ENCODE assay signal across 21 cellular contexts in the genomic region with DNA sequence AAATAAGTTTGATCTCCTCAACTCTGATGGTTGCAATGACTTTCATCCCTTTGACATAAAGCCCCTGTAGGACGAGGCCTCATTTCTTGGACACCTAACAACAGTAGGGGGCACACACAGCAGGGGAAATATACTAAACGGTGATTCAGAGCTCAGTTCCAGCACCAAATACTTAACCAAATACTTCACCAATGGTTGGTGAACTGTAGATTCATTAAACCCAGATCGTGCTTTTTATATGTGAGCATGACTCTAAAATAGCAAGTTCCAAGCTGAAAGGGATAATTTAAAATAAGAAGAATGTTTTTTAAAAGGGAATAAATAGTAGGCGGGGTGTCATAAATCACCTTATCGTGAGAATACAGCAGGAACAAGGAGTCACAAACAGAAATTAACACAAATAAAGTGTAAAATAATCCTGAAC. TPM values are rescaled to one million over a fixed set of nuclear protein-coding genes. Genes with fewer than 3 reads are reported as not detected.
DNase-seq lines count a peak whose midpoint lies in the region; ATAC-seq, FAIRE-seq and TF ChIP-seq lines count a peak whose summit lies in the region.
"Had no signal": no experiment of that assay in that cellular context is flagged by ENCODE, and none has a peak within 500 bp of the region (broad histone marks: within the 10 kb centered on the region; RNA-seq: fewer than 3 reads in every experiment).

No MANE protein-coding gene starts in this region.

- H3K9ac ChIP-seq in endodermal cell (ENCODE audit: extremely low read depth, low read length, poor library complexity, severe bottlenecking), result no peak overlapping the region

- no peaks in the 10 kb centered on the region for H3K27me3 ChIP-seq in endodermal cell (ENCODE audit: control insufficient read depth, insufficient read depth, low read length, poor library complexity, severe bottlenecking)
- no peaks in the 10 kb centered on the region for H3K27me3 ChIP-seq in pancreas
- H3K27me3 ChIP-seq: heart left ventricle, left lung, upper lobe of left lung had no signal

- peaks cover 29% of the 10 kb centered on the region for H3K36me3 ChIP-seq in endodermal cell (ENCODE audit: control insufficient read depth, insufficient read depth, low read length)
- H3K36me3 ChIP-seq in pancreas, result peaks cover 0 to 64% (median 8%) of the 10 kb centered on the region in 3 donors

- H3K36me3 Mint-ChIP-seq in endodermal cell (ENCODE audit: low read depth) (peaks cover 25% of the 10 kb centered on the region), glutamatergic neuron (ENCODE audit: unreplicated experiment) (no peaks in the 10 kb centered on the region)

- H3K27ac ChIP-seq in endodermal cell (ENCODE audit: low read depth, low read length), result no peak overlapping the region
- H3K27ac ChIP-seq in pancreas, result peak overlapping the region in 3 of 4 donors; percentile 23 to 55 (median 53)
- H3K27ac ChIP-seq: heart left ventricle, left lung, upper lobe of left lung had no signal

- DNase-seq in GM10266 (ENCODE audit: extremely low spot score) (no peak), NAMALWA (ENCODE audit: low spot score) (peak; percentile 11), endodermal cell (no peak), pancreas (no peak), hepatic stellate cell (ENCODE audit: low spot score) (no peak), glutamatergic neuron (no peak)
- DNase-seq: activated CD4-positive, alpha-beta T cell treated with anti-CD3 and anti-CD28 coated beads for 1 hour; activated CD8-positive, alpha-beta memory T cell treated with anti-CD3 and anti-CD28 coated beads, Interleukin-2, amount 50 U/mL, for 48 hours; activated naive CD8-positive, alpha-beta T cell treated with anti-CD3 and anti-CD28 coated beads for 36 hours; heart left ventricle; left lung; NCI-H1694; NCI-H510A treated with DMSO at 0.1 percent for 48 hours; right cardiac atrium; stimulated activated CD4-positive, alpha-beta T cell treated with anti-CD3 and anti-CD28 coated beads, Interleukin-2, amount 100 ng/mL, for 48 hours; upper lobe of left lung had no signal

- H3K4me1 ChIP-seq in endodermal cell (ENCODE audit: control insufficient read depth, insufficient read depth, low read length) (no peaks in the 10 kb centered on the region), pancreas (peaks cover 0 to 14% (median 11%) of the 10 kb centered on the region in 3 donors)
- H3K4me1 ChIP-seq: heart left ventricle, left lung, upper lobe of left lung had no signal

- H3K9me3 Mint-ChIP-seq in endodermal cell (no peaks in the 10 kb centered on the region), glutamatergic neuron (ENCODE audit: unreplicated experiment) (no peaks in the 10 kb centered on the region)
- H3K9me3 Mint-ChIP-seq: activated naive CD8-positive, alpha-beta T cell treated with anti-CD3 and anti-CD28 coated beads for 36 hours; natural killer cell treated with Interleukin-12 subunit alpha and Interleukin-12 subunit beta and Interleukin-15 and Interleukin-18, amount 100 ng/mL, for 72 hours had no signal

- H3K4me3 ChIP-seq in endodermal cell (ENCODE audit: low read length), result no peak overlapping the region
- H3K4me3 ChIP-seq in pancreas, result no peak overlapping the region
- H3K4me3 ChIP-seq: heart left ventricle, left lung, upper lobe of left lung had no signal

- no peaks in the 10 kb centered on the region for H3K27me3 Mint-ChIP-seq in endodermal cell (ENCODE audit: insufficient read depth)
- no peaks in the 10 kb centered on the region for H3K27me3 Mint-ChIP-seq in glutamatergic neuron (ENCODE audit: unreplicated experiment)
- H3K27me3 Mint-ChIP-seq: activated naive CD8-positive, alpha-beta T cell treated with anti-CD3 and anti-CD28 coated beads for 36 hours; natural killer cell treated with Interleukin-12 subunit alpha and Interleukin-12 subunit beta and Interleukin-15 and Interleukin-18, amount 100 ng/mL, for 72 hours had no signal

- ATAC-seq in pancreas, result peak in 3 of 4 donors; percentile 33 to 52 (median 44)
- no peak for ATAC-seq in HG03571 (IDR thresholded peaks at IDR 0.05; ENCODE audit: unreplicated experiment)
- no peak for ATAC-seq in HG03108 (IDR thresholded peaks at IDR 0.05; ENCODE audit: unreplicated experiment)
- ATAC-seq: heart left ventricle; left lung; natural killer cell treated with Interleukin-12 subunit alpha and Interleukin-12 subunit beta and Interleukin-15 and Interleukin-18, amount 100 ng/mL, for 72 hours; Panc1; right cardiac atrium had no signal

- no peak overlapping the region for H3K27ac Mint-ChIP-seq in endodermal cell
- no peak overlapping the region for H3K27ac Mint-ChIP-seq in glutamatergic neuron (ENCODE audit: unreplicated experiment)
- H3K27ac Mint-ChIP-seq: activated naive CD8-positive, alpha-beta T cell treated with anti-CD3 and anti-CD28 coated beads for 36 hours; natural killer cell treated with Interleukin-12 subunit alpha and Interleukin-12 subunit beta and Interleukin-15 and Interleukin-18, amount 100 ng/mL, for 72 hours had no signal

- no peak overlapping the region for H3K4me3 Mint-ChIP-seq in endodermal cell
- no peak overlapping the region for H3K4me3 Mint-ChIP-seq in glutamatergic neuron (ENCODE audit: unreplicated experiment)
- H3K4me3 Mint-ChIP-seq: activated naive CD8-positive, alpha-beta T cell treated with anti-CD3 and anti-CD28 coated beads for 36 hours; natural killer cell treated with Interleukin-12 subunit alpha and Interleukin-12 subunit beta and Interleukin-15 and Interleukin-18, amount 100 ng/mL, for 72 hours had no signal

- TF ChIP-seq CTCF in GM10266 (IDR thresholded peaks at IDR 0.05; ENCODE audit: control insufficient read depth, insufficient read depth, low read depth, missing control alignments) (peak; percentile 21), endodermal cell (conservative IDR thresholded peaks at IDR 0.05) (peak; percentile 24), pancreas (IDR thresholded peaks at IDR 0.05) (no peak), glutamatergic neuron (IDR thresholded peaks at IDR 0.05; ENCODE audit: partially characterized antibody, unreplicated experiment) (no peak)

- intact Hi-C loops in pancreas (cut with DNase I), result loop anchor here in 2 of 3 donors (10.0 kb wide), 2 partner anchors 105 to 115 kb away; no protein-coding TSS in a partner anchor

- H3K9me3 ChIP-seq in endodermal cell (ENCODE audit: control insufficient read depth, low read length), result no peaks in the 10 kb centered on the region
- no peaks in the 10 kb centered on the region for H3K9me3 ChIP-seq in pancreas
- H3K9me3 ChIP-seq: heart left ventricle, left lung, upper lobe of left lung had no signal

- H3K4me1 Mint-ChIP-seq in endodermal cell, result no peaks in the 10 kb centered on the region
- H3K4me1 Mint-ChIP-seq in glutamatergic neuron (ENCODE audit: low read depth, unreplicated experiment), result no peaks in the 10 kb centered on the region
- H3K4me1 Mint-ChIP-seq: activated naive CD8-positive, alpha-beta T cell treated with anti-CD3 and anti-CD28 coated beads for 36 hours had no signal

- 83% methylated on average over 5 of the region's 5 CpGs; no CpG with 5 or more reads in 1 of the 2 experiments for WGBS in endodermal cell (ENCODE audit: insufficient coverage in 1 of 2, insufficient read length in 1 of 2), 2 experiments
- WGBS in pancreas, 2 donors, result 49 to 56% methylated on average over 5 of the region's 5 CpGs

- no peak for FAIRE-seq in pancreas (lab: Jason Lieb, UNC)

RNA-seq across cellular contexts. Expression of a gene that starts 53.2 kb away (rescaled TPM):
- total RNA-seq in endodermal cell, result 10 to 100 TPM in 1 of 2 donors, 1 to 10 TPM in 1; 9.7 to 14.1 TPM
- 7.8 TPM for polyA plus RNA-seq in endodermal cell (2013, experiment 1 of 2)
- 7.7 TPM for polyA plus RNA-seq in endodermal cell (2013, experiment 2 of 2)
- total RNA-seq in pancreas, result 10 to 100 TPM; 14.9 to 23.4 (median 21.0) TPM
- 10 to 100 TPM in 1 of 2 donors, 1 to 10 TPM in 1; 7.4 to 10.7 TPM for polyA plus RNA-seq in pancreas
- 27.5 TPM for total RNA-seq in glutamatergic neuron (ENCODE audit: unreplicated experiment)

RNA-seq across cellular contexts. Expression of a gene that starts 53.4 kb away (rescaled TPM):
- 10 to 100 TPM; 43.7 to 44.4 TPM for total RNA-seq in endodermal cell
- 37.3 TPM for polyA plus RNA-seq in endodermal cell (2013, experiment 1 of 2)
- 40.1 TPM for polyA plus RNA-seq in endodermal cell (2013, experiment 2 of 2)
- total RNA-seq in pancreas, result 10 to 100 TPM in 1 of 6 donors, 1 to 10 TPM in 5; 6.2 to 13.8 (median 8.5) TPM
- polyA plus RNA-seq in pancreas, result 10 to 100 TPM in 1 of 2 donors, 1 to 10 TPM in 1; 3.4 to 10.3 TPM
- 24.8 TPM for total RNA-seq in glutamatergic neuron (ENCODE audit: unreplicated experiment)

RNA-seq across cellular contexts. Expression of a gene that starts 53.9 kb away (rescaled TPM):
- total RNA-seq in endodermal cell (under 1 TPM in 1 of 2 donors, not detected in 1; 0.24 TPM), pancreas (under 1 TPM; 0.12 to 0.92 (median 0.50) TPM), glutamatergic neuron (ENCODE audit: unreplicated experiment) (not detected)
- 0.36 TPM for polyA plus RNA-seq in endodermal cell (2013, experiment 1 of 2)
- polyA plus RNA-seq in endodermal cell (2013, experiment 2 of 2), result not detected
- 1 to 10 TPM; 3.0 to 4.5 TPM for polyA plus RNA-seq in pancreas
- total RNA-seq: activated naive CD8-positive, alpha-beta T cell treated with anti-CD3 and anti-CD28 coated beads for 36 hours; cerebellum; natural killer cell treated with Interleukin-12 subunit alpha and Interleukin-12 subunit beta and Interleukin-15 and Interleukin-18, amount 100 ng/mL, for 72 hours; right cardiac atrium had no signal

Comparison
In these comparisons a context has a peak if more than half of its experiments do, and no peak if none do; other contexts are left out.
1. CTCF ChIP-seq: peak in GM10266 (single experiment) and endodermal cell (single experiment); none in pancreas (0 of 4) and glutamatergic neuron (single experiment).
2. ATAC-seq: peak in pancreas (3 of 4); none in HG03571 (single experiment) and HG03108 (single experiment).